In genomic region chr2:148509703-148510036, GRCh38 we compare ENCODE assay signal across 8 cellular contexts.
DNase-seq lines count a peak whose midpoint lies in the region; ATAC-seq and TF ChIP-seq lines count a peak whose summit lies in the region.

No MANE protein-coding gene starts in this region.

- POLR2A ChIA-PET in SK-N-SH (lab: Yijun Ruan, JAX), result interaction anchor here (1.1 kb wide), 1 partner anchor 490 kb away, joined by 6 read pairs; the partner anchor contains the start of gene ORC4

- H2AFZ ChIP-seq in SK-N-SH (ENCODE audit: low read depth), result peak overlapping the region; percentile 87
- peak overlapping the region; percentile 73; the same call in 1 of the 2 replicates for H2AFZ ChIP-seq in Karpas-422 (ENCODE audit: low read length)
- peak overlapping the region; percentile 79 for H2AFZ ChIP-seq in parathyroid adenoma
- no peak overlapping the region for H2AFZ ChIP-seq in trophoblast cell (ENCODE audit: insufficient read depth, low read length, poor library complexity)

- no peak overlapping the region for H4K8ac ChIP-seq in trophoblast cell (ENCODE audit: low read depth, low read length)

- no peak; the same call in 2 of the 3 replicates for ATAC-seq in SK-N-SH treated with all-trans-retinoic acid at 6 μM for 48 hours
- ATAC-seq in central memory CD8-positive, alpha-beta T cell (replicated peaks; ENCODE audit: extremely low read depth, poor library complexity, severe bottlenecking), result no peak
- no peak for ATAC-seq in GM19035 (IDR thresholded peaks at IDR 0.05; ENCODE audit: unreplicated experiment)

- H3K9me2 ChIP-seq in SK-N-SH, result no peaks in the 10 kb centered on the region
- H3K9me2 ChIP-seq in Karpas-422 (replicated peaks; ENCODE audit: insufficient read depth, low read length), result no peaks in the 10 kb centered on the region

- peak overlapping the region; percentile 71 for H3K4me3 Mint-ChIP-seq in central memory CD8-positive, alpha-beta T cell

- H3K36me3 Mint-ChIP-seq in central memory CD8-positive, alpha-beta T cell (ENCODE audit: insufficient read depth), result peaks cover 5% of the 10 kb centered on the region

- no peak overlapping the region for H3K14ac ChIP-seq in trophoblast cell (ENCODE audit: low read length)

- H3K27me3 ChIP-seq in SK-N-SH (ENCODE audit: insufficient read depth), result no peaks in the 10 kb centered on the region
- no peaks in the 10 kb centered on the region for H3K27me3 ChIP-seq in Karpas-422 (ENCODE audit: low read length)
- no peaks in the 10 kb centered on the region for H3K27me3 ChIP-seq in parathyroid adenoma (ENCODE audit: control insufficient read depth, insufficient read depth, low read length)
- no peaks in the 10 kb centered on the region for H3K27me3 ChIP-seq in trophoblast cell (ENCODE audit: insufficient read depth, low read length)

- H3F3A ChIP-seq in SK-N-SH (replicated peaks; ENCODE audit: insufficient read depth), result no peaks in the 10 kb centered on the region

- H3K18ac ChIP-seq in trophoblast cell (ENCODE audit: low read length), result no peak overlapping the region

- H3K9ac ChIP-seq in SK-N-SH, result no peak overlapping the region
- peak overlapping the region; percentile 45 for H3K9ac ChIP-seq in Karpas-422 (ENCODE audit: low read length)
- H3K9ac ChIP-seq in parathyroid adenoma, result no peak overlapping the region
- H3K9ac ChIP-seq in trophoblast cell (ENCODE audit: low read length), result no peak overlapping the region

- peak overlapping the region; percentile 72 for H3K27ac Mint-ChIP-seq in central memory CD8-positive, alpha-beta T cell (ENCODE audit: low read depth)

- no peaks in the 10 kb centered on the region for H3K79me1 ChIP-seq in trophoblast cell (ENCODE audit: low read length)

- H3K4me1 ChIP-seq in SK-N-SH (ENCODE audit: control insufficient read depth in 1 of 2, insufficient read depth in 2 of 2, low read depth in 1 of 2, low read length in 1 of 2), result peaks cover 0 to 6% of the 10 kb centered on the region in 2 experiments; a peak in 2 of 4 replicates
- peaks cover 12% of the 10 kb centered on the region for H3K4me1 ChIP-seq in Karpas-422 (ENCODE audit: low read length)
- H3K4me1 ChIP-seq in parathyroid adenoma, result no peaks in the 10 kb centered on the region
- no peaks in the 10 kb centered on the region for H3K4me1 ChIP-seq in trophoblast cell (ENCODE audit: control insufficient read depth in 1 of 2, insufficient read depth in 2 of 2, low read length in 2 of 2)

- peak overlapping the region; percentile 40 for H3K4me2 ChIP-seq in SK-N-SH
- H3K4me2 ChIP-seq in Karpas-422 (ENCODE audit: low read depth, low read length, poor library complexity, severe bottlenecking), result peak overlapping the region; percentile 61
- peak overlapping the region; percentile 63 for H3K4me2 ChIP-seq in parathyroid adenoma (ENCODE audit: low read length)
- H3K4me2 ChIP-seq in trophoblast cell (ENCODE audit: low read length), result no peak overlapping the region

- peaks cover 10% of the 10 kb centered on the region for H3K4me1 Mint-ChIP-seq in central memory CD8-positive, alpha-beta T cell

- no peaks in the 10 kb centered on the region for H3K27me3 Mint-ChIP-seq in central memory CD8-positive, alpha-beta T cell

- CTCF ChIA-PET in SK-N-SH (lab: Yijun Ruan, JAX), result interaction anchor here (0.8 to 4.9 kb wide), 51 partner anchors 13 to 580 kb away, joined by 3 to 46 read pairs (median 5); partner anchors contain the start of genes MBD5 and ORC4

- no peak overlapping the region for H2AK5ac ChIP-seq in trophoblast cell (ENCODE audit: low read length)

- H2BK12ac ChIP-seq in trophoblast cell (ENCODE audit: low read length), result no peak overlapping the region

- H2BK5ac ChIP-seq in trophoblast cell (ENCODE audit: low read depth, low read length, poor library complexity), result no peak overlapping the region

- no peaks in the 10 kb centered on the region for H3K79me2 ChIP-seq in SK-N-SH (ENCODE audit: insufficient read depth)
- no peaks in the 10 kb centered on the region for H3K79me2 ChIP-seq in Karpas-422 (ENCODE audit: low read length)
- H3K79me2 ChIP-seq in parathyroid adenoma, result no peaks in the 10 kb centered on the region
- no peaks in the 10 kb centered on the region for H3K79me2 ChIP-seq in trophoblast cell (ENCODE audit: control insufficient read depth, insufficient read depth, low read length, poor library complexity)

- TF ChIP-seq EP300 in SK-N-SH (IDR thresholded peaks at IDR 0.05; ENCODE audit: borderline replicate concordance in 1 of 2, low read depth in 1 of 2, low read length in 1 of 2), result no peak

- H2BK120ac ChIP-seq in trophoblast cell (ENCODE audit: insufficient read depth, low read length, poor library complexity), result no peak overlapping the region

- WGBS in SK-N-SH (ENCODE audit: low lambda C conversion rate), result 8% methylated on average over 7 of the region's 7 CpGs
- no CpG with 5 or more reads among the region's 7 CpGs for WGBS in trophoblast cell (ENCODE audit: extremely low coverage, insufficient coverage, insufficient read length)

- H4K12ac ChIP-seq in trophoblast cell (ENCODE audit: low read depth, low read length), result no peak overlapping the region

- TF ChIP-seq CTCF in SK-N-SH (IDR thresholded peaks at IDR 0.05) (no peak; the same call in 1 of the 2 replicates), parathyroid adenoma (IDR thresholded peaks at IDR 0.05) (no peak)

- no peak overlapping the region for H4K91ac ChIP-seq in trophoblast cell (ENCODE audit: low read depth, low read length)

- H3K27ac ChIP-seq in SK-N-SH (ENCODE audit: low read depth in 2 of 2, low read length in 1 of 2) (no peak overlapping the region), Karpas-422 (ENCODE audit: low read length) (no peak overlapping the region), parathyroid adenoma (no peak overlapping the region), trophoblast cell (ENCODE audit: low read depth, low read length) (no peak overlapping the region)

- no peaks in the 10 kb centered on the region for H3K9me3 Mint-ChIP-seq in central memory CD8-positive, alpha-beta T cell

- H3K4ac ChIP-seq in trophoblast cell (ENCODE audit: low read depth, low read length), result no peak overlapping the region

- no peak for DNase-seq in SK-N-SH
- no peak for DNase-seq in Karpas-422
- no peak for DNase-seq in central memory CD8-positive, alpha-beta T cell (ENCODE audit: low spot score in 2 of 2)
- no peak for DNase-seq in iPS-NIHi11 (ENCODE audit: low spot score)
- DNase-seq in trophoblast cell, result no peak

- H3K23ac ChIP-seq in trophoblast cell (ENCODE audit: low read length), result no peak overlapping the region

- no peak for TF ChIP-seq RAD21 in SK-N-SH (IDR thresholded peaks at IDR 0.05; ENCODE audit: low read length)

- H4K20me1 ChIP-seq in SK-N-SH (ENCODE audit: insufficient read depth), result no peaks in the 10 kb centered on the region
- no peaks in the 10 kb centered on the region for H4K20me1 ChIP-seq in Karpas-422 (ENCODE audit: insufficient read depth, low read depth, low read length)

- H3K9me3 ChIP-seq in SK-N-SH, result no peaks in the 10 kb centered on the region
- no peaks in the 10 kb centered on the region for H3K9me3 ChIP-seq in Karpas-422 (ENCODE audit: low read length)
- H3K9me3 ChIP-seq in parathyroid adenoma (ENCODE audit: control insufficient read depth, low read length), result no peaks in the 10 kb centered on the region
- H3K9me3 ChIP-seq in trophoblast cell (ENCODE audit: insufficient read depth, low read depth, low read length), result no peaks in the 10 kb centered on the region

- H3K36me3 ChIP-seq in SK-N-SH (replicated peaks in 1 of 2; ENCODE audit: control insufficient read depth in 1 of 2, insufficient read depth in 2 of 2, low read length in 1 of 2) (peaks cover 0 to 9% of the 10 kb centered on the region in 2 experiments), Karpas-422 (ENCODE audit: insufficient read depth, low read length) (no peaks in the 10 kb centered on the region), parathyroid adenoma (ENCODE audit: control insufficient read depth, insufficient read depth, low read length) (no peaks in the 10 kb centered on the region), trophoblast cell (ENCODE audit: control insufficient read depth in 1 of 2, insufficient read depth in 2 of 2, low read length in 2 of 2) (no peaks in the 10 kb centered on the region)

- peak overlapping the region; percentile 43 to 53; a peak in 2 of 4 replicates for H3K4me3 ChIP-seq in SK-N-SH (ENCODE audit: low read depth in 2 of 2, low read length in 1 of 2)
- H3K4me3 ChIP-seq in Karpas-422 (ENCODE audit: low read length), result peak overlapping the region; percentile 52; the same call in 1 of the 2 replicates
- H3K4me3 ChIP-seq in parathyroid adenoma (ENCODE audit: low read depth, low read length), result no peak overlapping the region
- H3K4me3 ChIP-seq in trophoblast cell (ENCODE audit: low read depth, low read length), result no peak overlapping the region

TF ChIP-seq in SK-N-SH, 30 proteins besides CTCF, POLR2A, EP300 and RAD21 (continues in another document):
- TF ChIP-seq JUND (IDR thresholded peaks at IDR 0.05) (no peak), MXI1 (IDR thresholded peaks at IDR 0.05; ENCODE audit: low read depth, low read length) (no peak), SMC3 (IDR thresholded peaks at IDR 0.05; ENCODE audit: low read depth, low read length) (no peak), FOXJ3 (CRISPR knock-in tag; IDR thresholded peaks at IDR 0.05) (no peak)
- TF ChIP-seq, protein P1, sequence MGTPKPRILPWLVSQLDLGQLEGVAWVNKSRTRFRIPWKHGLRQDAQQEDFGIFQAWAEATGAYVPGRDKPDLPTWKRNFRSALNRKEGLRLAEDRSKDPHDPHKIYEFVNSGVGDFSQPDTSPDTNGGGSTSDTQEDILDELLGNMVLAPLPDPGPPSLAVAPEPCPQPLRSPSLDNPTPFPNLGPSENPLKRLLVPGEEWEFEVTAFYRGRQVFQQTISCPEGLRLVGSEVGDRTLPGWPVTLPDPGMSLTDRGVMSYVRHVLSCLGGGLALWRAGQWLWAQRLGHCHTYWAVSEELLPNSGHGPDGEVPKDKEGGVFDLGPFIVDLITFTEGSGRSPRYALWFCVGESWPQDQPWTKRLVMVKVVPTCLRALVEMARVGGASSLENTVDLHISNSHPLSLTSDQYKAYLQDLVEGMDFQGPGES (IDR thresholded peaks at IDR 0.05; ENCODE audit: low read depth, low read length), result no peak

TF ChIP-seq in SK-N-SH treated with all-trans-retinoic acid at 6 μM for 48 hours, 23 proteins besides CTCF, POLR2A, EP300 and RAD21:
- TF ChIP-seq ISL1 (CRISPR knock-in tag; IDR thresholded peaks at IDR 0.05) (no peak), CSDC2 (CRISPR knock-in tag; IDR thresholded peaks at IDR 0.05) (no peak)

Comparison
In these comparisons a context has a peak if more than half of its experiments do, and no peak if none do; other contexts are left out.
1. H3K4me3 ChIP-seq: peak in SK-N-SH (2 of 2) and Karpas-422 (single experiment); none in parathyroid adenoma (single experiment) and trophoblast cell (single experiment).